Comparison of ENCODE assay signal across 14 cellular contexts in the genomic region with DNA sequence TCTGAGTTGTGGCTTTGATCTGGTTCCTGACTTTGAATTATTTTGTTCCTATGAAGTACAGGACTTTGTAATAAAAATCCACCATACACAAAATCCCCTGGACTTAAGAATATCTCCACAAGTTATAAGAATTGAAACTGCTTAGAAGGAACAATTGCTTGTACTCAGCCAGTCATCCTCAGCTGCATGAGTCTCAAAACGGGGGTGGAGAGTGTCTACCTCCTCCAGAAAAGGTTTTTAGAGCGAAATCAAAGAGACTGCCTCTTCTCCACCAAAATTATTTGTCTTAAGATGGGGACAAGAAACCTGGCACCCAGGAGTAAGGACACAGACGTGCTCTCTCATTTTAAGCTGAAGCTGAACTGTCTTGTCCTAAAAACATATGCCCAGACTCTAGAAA.
DNase-seq lines count a peak whose midpoint lies in the region; TF ChIP-seq lines count a peak whose summit lies in the region.
"Had no signal": no experiment of that assay in that cellular context is flagged by ENCODE, and none has a peak within 500 bp of the region (broad histone marks: within the 10 kb centered on the region; RNA-seq: fewer than 3 reads in every experiment).

No MANE protein-coding gene starts in this region.

- H3K4me1 Mint-ChIP-seq in nephron progenitor cell, result peaks cover 16% of the 10 kb centered on the region
- H3K4me1 Mint-ChIP-seq: CD14-positive monocyte had no signal

- no peaks in the 10 kb centered on the region for H3K27me3 Mint-ChIP-seq in nephron progenitor cell (ENCODE audit: low read depth, poor library complexity)
- H3K27me3 Mint-ChIP-seq: CD4-positive, alpha-beta T cell had no signal

- in situ Hi-C loops in ACHN (cut with HindIII; ENCODE audit: low pct_ligation_motif_present, low pct_unique_long_range_greater_than_20kb, low sequenced_read_pairs), result no loop called here

- H3K27ac Mint-ChIP-seq in nephron progenitor cell, result peak overlapping the region; percentile 19
- H3K27ac Mint-ChIP-seq: CD14-positive monocyte; CD4-positive, alpha-beta T cell; CD8-positive, alpha-beta T cell had no signal

- no peak overlapping the region for H3K4me3 Mint-ChIP-seq in nephron progenitor cell
- H3K4me3 Mint-ChIP-seq: CD14-positive monocyte; CD4-positive, alpha-beta T cell; CD8-positive, alpha-beta T cell had no signal

- no peaks in the 10 kb centered on the region for H3K9me3 Mint-ChIP-seq in nephron progenitor cell
- H3K9me3 Mint-ChIP-seq: CD14-positive monocyte; CD4-positive, alpha-beta T cell; CD8-positive, alpha-beta T cell had no signal

- DNase-seq in cerebellar cortex (ENCODE audit: low spot score) (peak; percentile 12), nephron progenitor cell (no peak), occipital lobe (lab: John Stamatoyannopoulos, UW) (peak; percentile 6), GDM1 (lab: John Stamatoyannopoulos, UW) (no peak), ACHN (no peak), CD1c-positive myeloid dendritic cell (ENCODE audit: extremely low spot score) (no peak)
- DNase-seq: BE2C; C1 segment of cervical spinal cord; Caco-2; Calu3; CD4-positive, alpha-beta T cell; CD8-positive, alpha-beta T cell; DMS79 treated with DMSO at 0.1 percent for 48 hours had no signal

- TF ChIP-seq CTCF in nephron progenitor cell (IDR thresholded peaks at IDR 0.05), result no peak

- peaks cover 4% of the 10 kb centered on the region for H3K36me3 Mint-ChIP-seq in nephron progenitor cell (ENCODE audit: low read depth)
- H3K36me3 Mint-ChIP-seq: CD14-positive monocyte; CD8-positive, alpha-beta T cell had no signal

Comparison
In these comparisons a context has a peak if more than half of its experiments do, and no peak if none do; other contexts are left out.
1. DNase-seq: peak in cerebellar cortex (single experiment) and occipital lobe (single experiment); none in nephron progenitor cell (single experiment), GDM1 (single experiment), ACHN (single experiment) and CD1c-positive myeloid dendritic cell (single experiment).